10 cellular contexts compared by ENCODE assay signal in genomic region chr13:28641600-28641926, GRCh38. TPM values are rescaled to one million over a fixed set of nuclear protein-coding genes. Genes with fewer than 3 reads are reported as not detected.
DNase-seq lines count a peak whose midpoint lies in the region; ATAC-seq and TF ChIP-seq lines count a peak whose summit lies in the region.
"Had no signal": no experiment of that assay in that cellular context is flagged by ENCODE, and none has a peak within 500 bp of the region (broad histone marks: within the 10 kb centered on the region; RNA-seq: fewer than 3 reads in every experiment).

No MANE protein-coding gene starts in this region.

- H3K27ac Mint-ChIP-seq in activated naive CD8-positive, alpha-beta T cell treated with anti-CD3 and anti-CD28 coated beads, Interleukin-2, amount 50 U/mL, for 24 hours, result no peak overlapping the region
- H3K27ac Mint-ChIP-seq: T-helper 1 cell treated with Interleukin-12 subunit alpha and Interleukin-12 subunit beta and Interleukin-4 antibody, amounts not matched to agents 30 μg/mL and 1 μg/mL, for 36 hours had no signal

- POLR2A ChIA-PET in GM10248 (lab: Yijun Ruan, JAX), result interaction anchor here (1.5 kb wide), 1 partner anchor 17 kb away, joined by 5 read pairs; the partner anchor contains the start of gene POMP

- peaks cover 18% of the 10 kb centered on the region for H3K4me1 Mint-ChIP-seq in activated naive CD8-positive, alpha-beta T cell treated with anti-CD3 and anti-CD28 coated beads, Interleukin-2, amount 50 U/mL, for 24 hours

- TF ChIP-seq CTCF in GM10248 (IDR thresholded peaks at IDR 0.05; ENCODE audit: control extremely low read depth, extremely low read depth, low read depth, missing control alignments), result no peak

- no peaks in the 10 kb centered on the region for H3K36me3 Mint-ChIP-seq in activated naive CD8-positive, alpha-beta T cell treated with anti-CD3 and anti-CD28 coated beads, Interleukin-2, amount 50 U/mL, for 24 hours (ENCODE audit: low read depth)

- ATAC-seq in GM19395 (IDR thresholded peaks at IDR 0.05; ENCODE audit: unreplicated experiment) (peak; percentile 71), HG02973 (IDR thresholded peaks at IDR 0.05; ENCODE audit: unreplicated experiment) (peak; percentile 67)
- ATAC-seq in activated CD4-positive, CD25-positive, alpha-beta regulatory T cell treated with anti-CD3 and anti-CD28 coated beads, Interleukin-2, amount 50 U/mL, for 24 hours, result no peak
- ATAC-seq in activated naive CD8-positive, alpha-beta T cell treated with anti-CD3 and anti-CD28 coated beads, Interleukin-2, amount 50 U/mL, for 24 hours, result no peak

- H3K4me3 Mint-ChIP-seq in activated naive CD8-positive, alpha-beta T cell treated with anti-CD3 and anti-CD28 coated beads, Interleukin-2, amount 50 U/mL, for 24 hours, result no peak overlapping the region
- H3K4me3 Mint-ChIP-seq: T-helper 1 cell treated with Interleukin-12 subunit alpha and Interleukin-12 subunit beta and Interleukin-4 antibody, amounts not matched to agents 30 μg/mL and 1 μg/mL, for 36 hours had no signal

- no peaks in the 10 kb centered on the region for H3K27me3 Mint-ChIP-seq in activated naive CD8-positive, alpha-beta T cell treated with anti-CD3 and anti-CD28 coated beads, Interleukin-2, amount 50 U/mL, for 24 hours

- CTCF ChIA-PET in GM10248 (lab: Yijun Ruan, JAX), result interaction anchor here (1.1 to 2.3 kb wide), 5 partner anchors 8 to 313 kb away, joined by 3 to 12 read pairs (median 4); partner anchors contain the start of gene POMP

- no peaks in the 10 kb centered on the region for H3K9me3 Mint-ChIP-seq in activated naive CD8-positive, alpha-beta T cell treated with anti-CD3 and anti-CD28 coated beads, Interleukin-2, amount 50 U/mL, for 24 hours
- H3K9me3 Mint-ChIP-seq: T-helper 1 cell treated with Interleukin-12 subunit alpha and Interleukin-12 subunit beta and Interleukin-4 antibody, amounts not matched to agents 30 μg/mL and 1 μg/mL, for 36 hours had no signal

- DNase-seq in GM10248 (ENCODE audit: extremely low spot score), result peak; percentile 46
- peak; percentile 42 for DNase-seq in dermis blood vessel endothelial cell
- DNase-seq in hypothalamus (lab: John Stamatoyannopoulos, UW), result no peak
- no peak for DNase-seq in NCI-H187 treated with DMSO at 0.1 percent for 48 hours (lab: John Stamatoyannopoulos, UW)
- DNase-seq in activated naive CD8-positive, alpha-beta T cell treated with anti-CD3 and anti-CD28 coated beads, Interleukin-2, amount 50 U/mL, for 24 hours, result no peak
- DNase-seq: effector CD8-positive, alpha-beta T cell had no signal

RNA-seq across cellular contexts. Expression of gene POMP, which starts 17.4 kb away (rescaled TPM):
- total RNA-seq in dermis blood vessel endothelial cell, result 99.5 and 121 TPM in 2 replicates

Comparison
In these comparisons a context has a peak if more than half of its experiments do, and no peak if none do; other contexts are left out.
1. DNase-seq: peak in GM10248 (single experiment) and dermis blood vessel endothelial cell (single experiment); none in hypothalamus (0 of 51), NCI-H187 treated with DMSO at 0.1 percent for 48 hours (single experiment) and activated naive CD8-positive, alpha-beta T cell treated with anti-CD3 and anti-CD28 coated beads, Interleukin-2, amount 50 U/mL, for 24 hours (single experiment).
2. ATAC-seq: peak in GM19395 (single experiment) and HG02973 (single experiment); none in activated CD4-positive, CD25-positive, alpha-beta regulatory T cell treated with anti-CD3 and anti-CD28 coated beads, Interleukin-2, amount 50 U/mL, for 24 hours (0 of 2) and activated naive CD8-positive, alpha-beta T cell treated with anti-CD3 and anti-CD28 coated beads, Interleukin-2, amount 50 U/mL, for 24 hours (single experiment).